Comparison of ENCODE assay signal across 10 cellular contexts in genomic region chr17:77254961-77255741, GRCh38.
DNase-seq lines count a peak whose midpoint lies in the region; ATAC-seq and TF ChIP-seq lines count a peak whose summit lies in the region.
"Had no signal": no experiment of that assay in that cellular context is flagged by ENCODE, and none has a peak within 500 bp of the region (broad histone marks: within the 10 kb centered on the region; RNA-seq: fewer than 3 reads in every experiment).

No MANE protein-coding gene starts in this region.

- H3K36me3 Mint-ChIP-seq in HFFc6 (ENCODE audit: low read depth), result no peaks in the 10 kb centered on the region
- H3K36me3 Mint-ChIP-seq: CD8-positive, alpha-beta T cell had no signal

- no peaks in the 10 kb centered on the region; the same call in 1 of the 2 replicates for H3K27me3 Mint-ChIP-seq in HFFc6 (ENCODE audit: insufficient read depth)

- ATAC-seq in GM19452 (IDR thresholded peaks at IDR 0.05; ENCODE audit: unreplicated experiment), result no peak
- ATAC-seq: CD8-positive, alpha-beta T cell had no signal

- H3K4me3 ChIP-seq in astrocyte of the spinal cord (ENCODE audit: low read depth, low read length), result no peak overlapping the region

- peak overlapping the region; percentile 68 for H3K4me3 Mint-ChIP-seq in HFFc6
- H3K4me3 Mint-ChIP-seq: CD8-positive, alpha-beta T cell; T-helper 1 cell treated with Interleukin-12 subunit alpha and Interleukin-12 subunit beta and Interleukin-4 antibody, amounts not matched to agents 30 μg/mL and 1 μg/mL, for 36 hours had no signal

- H3K27ac Mint-ChIP-seq in HFFc6, result peak overlapping the region; percentile 96
- H3K27ac Mint-ChIP-seq: CD8-positive, alpha-beta T cell; T-helper 1 cell treated with Interleukin-12 subunit alpha and Interleukin-12 subunit beta and Interleukin-4 antibody, amounts not matched to agents 30 μg/mL and 1 μg/mL, for 36 hours had no signal

- H3K9me3 Mint-ChIP-seq in HFFc6, result no peaks in the 10 kb centered on the region
- H3K9me3 Mint-ChIP-seq: CD8-positive, alpha-beta T cell; T-helper 1 cell treated with Interleukin-12 subunit alpha and Interleukin-12 subunit beta and Interleukin-4 antibody, amounts not matched to agents 30 μg/mL and 1 μg/mL, for 36 hours had no signal

- TF ChIP-seq CTCF in HFFc6 (IDR thresholded peaks at IDR 0.05), result no peak
- TF ChIP-seq CTCF in astrocyte of the spinal cord (IDR thresholded peaks at IDR 0.05; ENCODE audit: low read depth, low read length), result no peak

- peaks cover 46% of the 10 kb centered on the region for H3K4me1 Mint-ChIP-seq in HFFc6 (ENCODE audit: low read depth)

- peak; percentile 57 for DNase-seq in 8988T
- peak; percentile 94 for DNase-seq in HFFc6
- peak; percentile 75 for DNase-seq in astrocyte of the spinal cord (ENCODE audit: low read depth, low spot score)
- DNase-seq in left kidney (ENCODE audit: low read depth, low spot score), result peak; percentile 83
- DNase-seq in activated CD4-positive, CD25-positive, alpha-beta regulatory T cell treated with anti-CD3 and anti-CD28 coated beads, Interleukin-2, amount 50 U/mL, for 72 hours, result no peak
- no peak for DNase-seq in stimulated activated CD4-positive, alpha-beta T cell treated with anti-CD3 and anti-CD28 coated beads, Interleukin-15, amount 100 ng/mL, for 24 hours
- no peak for DNase-seq in activated CD4-positive, alpha-beta T cell treated with anti-CD3 and anti-CD28 coated beads, Interleukin-2, amount 50 U/mL, for 48 hours
- DNase-seq: CD8-positive, alpha-beta T cell had no signal

- in situ Hi-C loops in astrocyte of the spinal cord (cut with HindIII; ENCODE audit: low sequenced_read_pairs), result no loop called here

Comparison
In these comparisons a context has a peak if more than half of its experiments do, and no peak if none do; other contexts are left out.
1. DNase-seq: peak in 8988T (single experiment), HFFc6 (single experiment), astrocyte of the spinal cord (single experiment) and left kidney (single experiment); none in activated CD4-positive, CD25-positive, alpha-beta regulatory T cell treated with anti-CD3 and anti-CD28 coated beads, Interleukin-2, amount 50 U/mL, for 72 hours (single experiment), stimulated activated CD4-positive, alpha-beta T cell treated with anti-CD3 and anti-CD28 coated beads, Interleukin-15, amount 100 ng/mL, for 24 hours (single experiment) and activated CD4-positive, alpha-beta T cell treated with anti-CD3 and anti-CD28 coated beads, Interleukin-2, amount 50 U/mL, for 48 hours (0 of 2).